ENCODE assay signal across 16 cellular contexts in genomic region chr5:68149189-68149588, GRCh38.
A peak's percentile ranks its signal among the peaks of the same experiment; 100 is the strongest.
DNase-seq lines count a peak whose midpoint lies in the region; ATAC-seq, FAIRE-seq and TF ChIP-seq lines count a peak whose summit lies in the region.
"Had no signal": no experiment of that assay in that cellular context is flagged by ENCODE, and none has a peak within 500 bp of the region (broad histone marks: within the 10 kb centered on the region; RNA-seq: fewer than 3 reads in every experiment).

No MANE protein-coding gene starts in this region.

- H3K9ac ChIP-seq in K562 (ENCODE audit: insufficient read depth in 1 of 2, low read depth in 2 of 2, low read length in 2 of 2) = no peak overlapping the region

- H3K27ac ChIP-seq in K562 (ENCODE audit: extremely low read depth, low read depth, low read length) (no peak overlapping the region), osteoblast (ENCODE audit: low read depth, low read length) (no peak overlapping the region), gastroesophageal sphincter (peak overlapping the region in 1 of 4 donors; percentile 33)
- H3K27ac ChIP-seq: psoas muscle had no signal

- no peak overlapping the region for H3K4me3 ChIP-seq in K562
- H3K4me3 ChIP-seq in osteoblast (ENCODE audit: insufficient read depth, low read length) = no peak overlapping the region
- H3K4me3 ChIP-seq in gastroesophageal sphincter = no peak overlapping the region
- no peak overlapping the region for H3K4me3 ChIP-seq in BE2C (ENCODE audit: low read depth, low read length)
- H3K4me3 ChIP-seq: heart left ventricle, psoas muscle had no signal

- no peaks in the 10 kb centered on the region for H3K9me1 ChIP-seq in K562 (ENCODE audit: control insufficient read depth, insufficient read depth, low read length)

- POLR2A ChIA-PET in K562 (lab: Yijun Ruan, JAX) = no interaction called here

- DNase-seq in K562 (ENCODE audit: extremely low read depth in 1 of 4, low spot score in 3 of 4) (no peak), osteoblast (ENCODE audit: insufficient read length, low spot score, missing footprints) (no peak), BE2C (no peak), NCI-H128 (lab: John Stamatoyannopoulos, UW; ENCODE audit: unreplicated experiment) (no peak)
- DNase-seq: Calu3; effector CD4-positive, alpha-beta T cell; GOT3; heart left ventricle; mammary epithelial cell; NCI-H446; psoas muscle had no signal

- TF ChIP-seq RAD21 in K562 (CRISPR knock-in tag; conservative IDR thresholded peaks at IDR 0.05 in 1 of 2, IDR thresholded peaks at IDR 0.05 in 1 of 2) = no peak

- H3K36me3 ChIP-seq in K562 (ENCODE audit: control insufficient read depth, insufficient read depth, low read length) = no peaks in the 10 kb centered on the region
- no peaks in the 10 kb centered on the region for H3K36me3 ChIP-seq in osteoblast (ENCODE audit: insufficient read depth, low read length)
- no peaks in the 10 kb centered on the region for H3K36me3 ChIP-seq in gastroesophageal sphincter
- H3K36me3 ChIP-seq in BE2C = no peaks in the 10 kb centered on the region
- H3K36me3 ChIP-seq: heart left ventricle had no signal

- ATAC-seq in GM18517 (IDR thresholded peaks at IDR 0.05; ENCODE audit: unreplicated experiment) (peak; percentile 48), HG02571 (IDR thresholded peaks at IDR 0.05; ENCODE audit: unreplicated experiment) (peak; percentile 47), K562 (no peak), gastroesophageal sphincter (no peak), GM19328 (IDR thresholded peaks at IDR 0.05; ENCODE audit: unreplicated experiment) (no peak)
- ATAC-seq: heart left ventricle, psoas muscle had no signal

- TF ChIP-seq EP300 in K562 (IDR thresholded peaks at IDR 0.05; ENCODE audit: low read length) (no peak), gastroesophageal sphincter (IDR thresholded peaks at IDR 0.05) (no peak)

- CTCF ChIA-PET in K562 (lab: Yijun Ruan, JAX; ENCODE audit: low intra/inter-chr PET ratio) = no interaction called here

- TF ChIP-seq CTCF in K562 (IDR thresholded peaks at IDR 0.05 in 2 of 3, conservative IDR thresholded peaks at IDR 0.05 in 1 of 3; ENCODE audit: insufficient read depth in 2 of 3, low read depth in 1 of 3, low read length in 3 of 3) = no peak
- no peak for TF ChIP-seq CTCF in osteoblast (IDR thresholded peaks at IDR 0.05; ENCODE audit: extremely low read depth, low read depth, low read length)
- no peak for TF ChIP-seq CTCF in gastroesophageal sphincter (IDR thresholded peaks at IDR 0.05)
- TF ChIP-seq CTCF in BE2C (IDR thresholded peaks at IDR 0.05; ENCODE audit: low read depth, low read length) = no peak

- intact Hi-C loops in K562 (cut with micrococcal nuclease) = no loop called here

- H3K4me2 ChIP-seq in K562 (ENCODE audit: insufficient read depth, low read length) = no peak overlapping the region
- no peak overlapping the region for H3K4me2 ChIP-seq in osteoblast (ENCODE audit: insufficient read depth, low read length)

- H4K20me1 ChIP-seq in K562 (replicated peaks; ENCODE audit: control insufficient read depth, insufficient read depth, low read length) (no peaks in the 10 kb centered on the region), osteoblast (ENCODE audit: insufficient read depth, low read length) (no peaks in the 10 kb centered on the region)

- WGBS in K562 (ENCODE audit: insufficient coverage, low coverage, missing lambda C conversion rate) = 9% methylated on average over 2 of the region's 2 CpGs
- WGBS in gastroesophageal sphincter (ENCODE audit: low coverage in 1 of 2), 2 donors = 61 to 64% methylated on average over 2 of the region's 2 CpGs

- no peak for FAIRE-seq in K562 (lab: Jason Lieb, UNC)
- FAIRE-seq: TTC549 had no signal

- in situ Hi-C loops in K562 (cut with MboI) = no loop called here

- no peak for TF ChIP-seq POLR2A in K562 (conservative IDR thresholded peaks at IDR 0.05)
- TF ChIP-seq POLR2A in gastroesophageal sphincter (IDR thresholded peaks at IDR 0.05) = no peak

- no peaks in the 10 kb centered on the region for H3K9me3 ChIP-seq in K562 (replicated peaks; ENCODE audit: control insufficient read depth, insufficient read depth, low read depth, low read length)
- H3K9me3 ChIP-seq in osteoblast (ENCODE audit: low read depth, low read length) = no peaks in the 10 kb centered on the region
- H3K9me3 ChIP-seq in gastroesophageal sphincter = no peaks in the 10 kb centered on the region
- no peaks in the 10 kb centered on the region for H3K9me3 ChIP-seq in BE2C
- H3K9me3 ChIP-seq: heart left ventricle, psoas muscle had no signal

- H2AFZ ChIP-seq in K562 (ENCODE audit: low read depth, low read length) = no peak overlapping the region
- peak overlapping the region; percentile 51 for H2AFZ ChIP-seq in osteoblast (ENCODE audit: low read length)

- BruUV-seq in K562 (replicated peaks; lab: Mats Ljungman, UMichigan) = no TSS peak

- no peaks in the 10 kb centered on the region for H3K79me2 ChIP-seq in K562 (ENCODE audit: control insufficient read depth, insufficient read depth, low read length)
- no peaks in the 10 kb centered on the region for H3K79me2 ChIP-seq in osteoblast (ENCODE audit: insufficient read depth, low read length)

- H3K27me3 ChIP-seq in K562 (ENCODE audit: control insufficient read depth in 2 of 2, insufficient read depth in 2 of 2, low read length in 2 of 2) (peaks cover 0 to 10% of the 10 kb centered on the region in 2 experiments; a peak in 2 of 5 replicates), osteoblast (ENCODE audit: insufficient read depth, low read length) (no peaks in the 10 kb centered on the region), gastroesophageal sphincter (no peaks in the 10 kb centered on the region), BE2C (no peaks in the 10 kb centered on the region)
- H3K27me3 ChIP-seq: heart left ventricle had no signal

- H3K4me1 ChIP-seq in K562 (replicated peaks in 1 of 2; ENCODE audit: control insufficient read depth in 2 of 2, insufficient read depth in 2 of 2, low read length in 2 of 2) (no peaks in the 10 kb centered on the region), osteoblast (ENCODE audit: insufficient read depth, low read length) (peaks cover 5% of the 10 kb centered on the region), gastroesophageal sphincter (no peaks in the 10 kb centered on the region), BE2C (no peaks in the 10 kb centered on the region)
- H3K4me1 ChIP-seq: psoas muscle had no signal

TF ChIP-seq in K562, 482 proteins besides CTCF, POLR2A, EP300 and RAD21:
- no peak for TF ChIP-seq ZNF384 (IDR thresholded peaks at IDR 0.05; ENCODE audit: low read depth, low read length)
- TF ChIP-seq, protein P1, sequence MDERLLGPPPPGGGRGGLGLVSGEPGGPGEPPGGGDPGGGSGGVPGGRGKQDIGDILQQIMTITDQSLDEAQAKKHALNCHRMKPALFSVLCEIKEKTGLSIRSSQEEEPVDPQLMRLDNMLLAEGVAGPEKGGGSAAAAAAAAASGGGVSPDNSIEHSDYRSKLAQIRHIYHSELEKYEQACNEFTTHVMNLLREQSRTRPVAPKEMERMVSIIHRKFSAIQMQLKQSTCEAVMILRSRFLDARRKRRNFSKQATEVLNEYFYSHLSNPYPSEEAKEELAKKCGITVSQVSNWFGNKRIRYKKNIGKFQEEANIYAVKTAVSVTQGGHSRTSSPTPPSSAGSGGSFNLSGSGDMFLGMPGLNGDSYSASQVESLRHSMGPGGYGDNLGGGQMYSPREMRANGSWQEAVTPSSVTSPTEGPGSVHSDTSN (CRISPR knock-in tag; IDR thresholded peaks at IDR 0.05; ENCODE audit: low read depth) = no peak
- TF ChIP-seq, protein P1 (tag; conservative IDR thresholded peaks at IDR 0.05; ENCODE audit: low read depth) = peak; percentile 47; the same call in 1 of the 2 replicates
TF ChIP-seq in K562: peak in this region for 1.

Comparison
In these comparisons a context has a peak if more than half of its experiments do, and no peak if none do; other contexts are left out.
1. ATAC-seq: peak in GM18517 (single experiment) and HG02571 (single experiment); none in K562 (single experiment), gastroesophageal sphincter (single experiment) and GM19328 (single experiment).